In the genomic region with DNA sequence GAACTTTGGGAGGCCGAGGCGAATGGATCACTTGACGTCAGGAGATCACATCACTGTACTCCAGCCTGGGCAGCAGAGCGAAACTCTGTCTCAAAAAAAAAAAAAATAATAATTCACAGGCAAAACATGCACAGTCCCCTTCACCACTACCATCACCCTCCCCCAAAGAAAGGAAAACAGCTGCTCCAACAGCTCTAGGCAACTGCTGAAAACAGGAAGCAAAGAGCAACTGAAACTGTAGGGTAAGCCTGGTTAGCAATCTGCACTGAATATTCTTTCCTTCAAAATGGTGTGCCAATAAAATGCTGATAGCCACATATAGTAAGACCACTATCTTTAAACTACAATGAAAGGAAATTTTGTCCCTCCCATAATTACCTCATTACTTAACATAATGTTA, we compare ENCODE assay signal across 8 cellular contexts. TPM values are rescaled to one million over a fixed set of nuclear protein-coding genes. Genes with fewer than 3 reads are reported as not detected.
A peak's percentile ranks its signal among the peaks of the same experiment; 100 is the strongest.
DNase-seq lines count a peak whose midpoint lies in the region; ATAC-seq and TF ChIP-seq lines count a peak whose summit lies in the region.

No MANE protein-coding gene starts in this region.

- TF ChIP-seq CTCF in smooth muscle cell (IDR thresholded peaks at IDR 0.05; ENCODE audit: borderline replicate concordance, insufficient read depth, poor library complexity, severe bottlenecking), result no peak

- peaks cover 7% of the 10 kb centered on the region for H3K4me1 ChIP-seq in smooth muscle cell (ENCODE audit: low read depth)

- H3K27ac ChIP-seq in smooth muscle cell (ENCODE audit: low read depth), result no peak overlapping the region

- 96% methylated on average over 4 of the region's 4 CpGs for WGBS in smooth muscle cell (ENCODE audit: low lambda C conversion rate)

- H3K4me3 ChIP-seq in GM08714 (ENCODE audit: low read length), result peak overlapping the region; percentile 58; the same call in 1 of the 2 replicates
- no peak overlapping the region for H3K4me3 ChIP-seq in smooth muscle cell

- H2AFZ ChIP-seq in smooth muscle cell (ENCODE audit: low read depth), result no peak overlapping the region

- no peaks in the 10 kb centered on the region for H3K9me3 ChIP-seq in smooth muscle cell (replicated peaks; ENCODE audit: low read depth)

- peak; percentile 95 for DNase-seq in NOMO-1 (lab: John Stamatoyannopoulos, UW; ENCODE audit: unreplicated experiment in 2 of 2)
- DNase-seq in left ventricle myocardium superior, result no peak
- DNase-seq in ecto neural progenitor cell (ENCODE audit: low spot score), result no peak
- no peak for DNase-seq in NCI-H2107 treated with DMSO at 0.1 percent for 48 hours (lab: John Stamatoyannopoulos, UW; ENCODE audit: unreplicated experiment)
- no peak for DNase-seq in smooth muscle cell (lab: John Stamatoyannopoulos, UW; ENCODE audit: unreplicated experiment)

- peaks cover 92% of the 10 kb centered on the region for H4K20me1 ChIP-seq in smooth muscle cell (ENCODE audit: low read depth)

- H3F3A ChIP-seq in smooth muscle cell (ENCODE audit: low read depth), result no peaks in the 10 kb centered on the region

- peaks cover 80% of the 10 kb centered on the region for H3K79me2 ChIP-seq in smooth muscle cell (ENCODE audit: low read depth)

- intact Hi-C loops in left ventricle myocardium superior (cut with micrococcal nuclease), result loop anchor here (10.0 kb wide), 1 partner anchor 54 kb away; no protein-coding TSS in a partner anchor

- no peak overlapping the region for H3K4me2 ChIP-seq in smooth muscle cell

- H3K27me3 ChIP-seq in smooth muscle cell (ENCODE audit: low read depth), result no peaks in the 10 kb centered on the region

- peak; percentile 67 for ATAC-seq in GM21737 (IDR thresholded peaks at IDR 0.05; ENCODE audit: unreplicated experiment)
- ATAC-seq in left ventricle myocardium superior, result peak; percentile 70
- no peak for ATAC-seq in HG03196 (IDR thresholded peaks at IDR 0.05; ENCODE audit: unreplicated experiment)

- H3K9ac ChIP-seq in smooth muscle cell (ENCODE audit: low read depth), result no peak overlapping the region

- peaks cover 4% of the 10 kb centered on the region for H3K36me3 ChIP-seq in smooth muscle cell (ENCODE audit: low read depth)

RNA-seq across cellular contexts. Expression of gene NT5C2, which starts 11.8 kb away (rescaled TPM):
- total RNA-seq in left ventricle myocardium superior (39.3 TPM), smooth muscle cell (32.2 and 33.5 TPM in 2 replicates)
- polyA plus RNA-seq in smooth muscle cell, result 19.1 and 23.8 TPM in 2 replicates

Comparison
In these comparisons a context has a peak if more than half of its experiments do, and no peak if none do; other contexts are left out.
1. DNase-seq: peak in NOMO-1 (2 of 2); none in left ventricle myocardium superior (single experiment), ecto neural progenitor cell (single experiment), NCI-H2107 treated with DMSO at 0.1 percent for 48 hours (single experiment) and smooth muscle cell (single experiment).